Comparison of ENCODE assay signal across 8 cellular contexts in genomic region chr1:226186124-226187018, GRCh38. TPM values are rescaled to one million over a fixed set of nuclear protein-coding genes. Genes with fewer than 3 reads are reported as not detected.
DNase-seq lines count a peak whose midpoint lies in the region; ATAC-seq and TF ChIP-seq lines count a peak whose summit lies in the region.

Gene ACBD3, minus strand, starts transcription at chr1:226186741. Its CDS starts 66 bp downstream, at chr1:226186675.

- H3K27ac Mint-ChIP-seq in activated naive CD4-positive, alpha-beta T cell treated with anti-CD3 and anti-CD28 coated beads for 36 hours, result peak within 1 kb of the TSS; percentile 87

- no peaks in the 10 kb centered on the region for H3K27me3 Mint-ChIP-seq in activated naive CD4-positive, alpha-beta T cell treated with anti-CD3 and anti-CD28 coated beads for 36 hours (ENCODE audit: low read depth)

- peak; percentile 75 to 79 for TF ChIP-seq POLR2A in gastroesophageal sphincter (IDR thresholded peaks at IDR 0.05)

- peaks cover 34% of the 10 kb centered on the region for H3K4me1 Mint-ChIP-seq in activated naive CD4-positive, alpha-beta T cell treated with anti-CD3 and anti-CD28 coated beads for 36 hours (ENCODE audit: low read depth)

- peak within 1 kb of the TSS; percentile 92 for H3K9ac ChIP-seq in SK-N-MC (ENCODE audit: insufficient read length)

- H3K4me3 Mint-ChIP-seq in activated naive CD4-positive, alpha-beta T cell treated with anti-CD3 and anti-CD28 coated beads for 36 hours, result peak within 1 kb of the TSS; percentile 89

- DNase-seq in NCI-H1048 (lab: John Stamatoyannopoulos, UW) (peak; percentile 81), SK-N-MC (ENCODE audit: low read depth, low spot score) (no peak), non-pigmented ciliary epithelial cell (ENCODE audit: low read depth) (peak; percentile 42), substantia nigra (lab: John Stamatoyannopoulos, UW) (peak; percentile 29 to 97 (median 81))
- peak; percentile 91 for DNase-seq in activated naive CD4-positive, alpha-beta T cell treated with anti-CD3 and anti-CD28 coated beads for 36 hours

- H3K4me3 ChIP-seq in GM08714 (ENCODE audit: low read length) (peak within 1 kb of the TSS; percentile 97), SK-N-MC (peak within 1 kb of the TSS; percentile 94), gastroesophageal sphincter (peak within 1 kb of the TSS; percentile 52 to 100)

- peaks cover 11% of the 10 kb centered on the region for H3K36me3 ChIP-seq in SK-N-MC (ENCODE audit: insufficient read depth, low read length)
- no peaks in the 10 kb centered on the region for H3K36me3 ChIP-seq in gastroesophageal sphincter

- peak; percentile 92 for ATAC-seq in HG02571 (IDR thresholded peaks at IDR 0.05; ENCODE audit: unreplicated experiment)
- ATAC-seq in gastroesophageal sphincter, result peak; percentile 96

- no peak for TF ChIP-seq EP300 in gastroesophageal sphincter (IDR thresholded peaks at IDR 0.05)

- TF ChIP-seq CTCF in gastroesophageal sphincter (IDR thresholded peaks at IDR 0.05), result peak in 2 of 4 experiments; percentile 22 to 35

- intact Hi-C loops in activated naive CD4-positive, alpha-beta T cell treated with anti-CD3 and anti-CD28 coated beads for 36 hours (cut with micrococcal nuclease), result loop anchor here (1.0 to 5.0 kb wide), 8 partner anchors 61 to 719 kb away; partner anchors contain the start of genes H3-3A, LIN9, PARP1 and PYCR2

- peaks cover 10% of the 10 kb centered on the region for H3K36me3 Mint-ChIP-seq in activated naive CD4-positive, alpha-beta T cell treated with anti-CD3 and anti-CD28 coated beads for 36 hours (ENCODE audit: low read depth)

- peak within 1 kb of the TSS; percentile 63 for H3K27ac ChIP-seq in SK-N-MC
- peak within 1 kb of the TSS; percentile 75 to 96 (median 95) for H3K27ac ChIP-seq in gastroesophageal sphincter
- peak within 1 kb of the TSS; percentile 72 for H3K27ac ChIP-seq in substantia nigra (ENCODE audit: low read depth, low read length, poor library complexity, severe bottlenecking)

- no peaks in the 10 kb centered on the region for H3K9me3 ChIP-seq in SK-N-MC (ENCODE audit: low read depth, low read length)
- H3K9me3 ChIP-seq in gastroesophageal sphincter, result no peaks in the 10 kb centered on the region

- H3K27me3 ChIP-seq in gastroesophageal sphincter, result no peaks in the 10 kb centered on the region

- CTCF ChIA-PET in activated naive CD4-positive, alpha-beta T cell treated with anti-CD3 and anti-CD28 coated beads for 36 hours (lab: Charles Lee), result interaction anchor here (0.7 to 3.0 kb wide), 3 partner anchors 11 to 122 kb away, joined by 3 to 22 read pairs (median 3); no protein-coding TSS in a partner anchor

- H3K9me3 Mint-ChIP-seq in activated naive CD4-positive, alpha-beta T cell treated with anti-CD3 and anti-CD28 coated beads for 36 hours, result no peaks in the 10 kb centered on the region

- 3% methylated on average over 5 of the region's 75 CpGs; no CpG with 5 or more reads in 1 of the 2 donors for WGBS in gastroesophageal sphincter (ENCODE audit: low coverage in 1 of 2), 2 donors

- H3K4me1 ChIP-seq in gastroesophageal sphincter, result peaks cover 0 to 49% (median 23%) of the 10 kb centered on the region in 3 donors

RNA-seq across cellular contexts. Expression of gene ACBD3, which starts in this region (rescaled TPM):
- 10 to 100 TPM; 15.0 to 15.7 TPM for total RNA-seq in activated naive CD4-positive, alpha-beta T cell treated with anti-CD3 and anti-CD28 coated beads for 36 hours
- total RNA-seq in gastroesophageal sphincter, result 10 to 100 TPM; 30.0 to 48.8 (median 34.3) TPM
